ENCODE assay signal across 33 cellular contexts in genomic region chr16:88864521-88864920, GRCh38. TPM values are rescaled to one million over a fixed set of nuclear protein-coding genes. Genes with fewer than 3 reads are reported as not detected.
"Had no signal": no experiment of that assay in that cellular context is flagged by ENCODE, and none has a peak within 500 bp of the region (broad histone marks: within the 10 kb centered on the region; RNA-seq: fewer than 3 reads in every experiment).

No MANE protein-coding gene starts in this region.

- H3K4me3 Mint-ChIP-seq: activated CD4-positive, alpha-beta memory T cell treated with anti-CD3 and anti-CD28 coated beads for 36 hours; activated CD4-positive, alpha-beta T cell treated with anti-CD3 and anti-CD28 coated beads for 36 hours; activated CD4-positive, alpha-beta T cell treated with anti-CD3 and anti-CD28 coated beads, Interleukin-2, amount 10 ng/mL, durations not matched to agents 24 days and 14 days; activated CD8-positive, alpha-beta T cell treated with anti-CD3 and anti-CD28 coated beads, Interleukin-2, amount 10 ng/mL, durations not matched to agents 7 days and 5 days; activated naive CD4-positive, alpha-beta T cell treated with anti-CD3 and anti-CD28 coated beads for 36 hours; activated naive CD4-positive, alpha-beta T cell treated with anti-CD3 and anti-CD28 coated beads, Interleukin-2, amount 50 U/mL, for 24 hours; activated naive CD8-positive, alpha-beta T cell treated with anti-CD3 and anti-CD28 coated beads for 36 hours; activated naive CD8-positive, alpha-beta T cell treated with anti-CD3 and anti-CD28 coated beads, Interleukin-2, amount 50 U/mL, for 24 hours; activated T-cell treated with anti-CD3 and anti-CD28 coated beads, Interleukin-2, amount 50 U/mL, for 4 hours; activated T-helper 17 cell treated with anti-CD3 and anti-CD28 coated beads, Interleukin-2, amount 50 U/mL, for 72 hours; central memory CD8-positive, alpha-beta T cell; dendritic cell treated with granulocyte-macrophage colony-stimulating factor and Interleukin-4, amounts not matched to agents 40 ng/mL and 50 ng/mL, for 4 days; endodermal cell had no signal

- H3K4me1 ChIP-seq: ascending aorta, esophagus muscularis mucosa, foreskin keratinocyte, gastrocnemius medialis, heart left ventricle had no signal

- H3K4me3 ChIP-seq: adrenal gland, ascending aorta, coronary artery, dorsolateral prefrontal cortex, esophagus muscularis mucosa, gastrocnemius medialis, heart left ventricle had no signal

- ATAC-seq: activated CD4-positive, alpha-beta T cell treated with anti-CD3 and anti-CD28 coated beads for 36 hours; activated CD8-positive, alpha-beta T cell treated with anti-CD3 and anti-CD28 coated beads, Interleukin-2, amount 10 ng/mL, durations not matched to agents 7 days and 5 days; activated naive CD8-positive, alpha-beta T cell treated with anti-CD3 and anti-CD28 coated beads, Interleukin-2, amount 50 U/mL, for 24 hours; activated T-cell treated with anti-CD3 and anti-CD28 coated beads, Interleukin-2, amount 50 U/mL, for 4 hours; activated T-helper 17 cell treated with anti-CD3 and anti-CD28 coated beads, Interleukin-2, amount 50 U/mL, for 72 hours; foreskin keratinocyte; gastrocnemius medialis; heart left ventricle had no signal

- H3K27me3 ChIP-seq: adrenal gland, ascending aorta, dorsolateral prefrontal cortex, gastrocnemius medialis, heart left ventricle had no signal

- H3K27me3 Mint-ChIP-seq: activated CD4-positive, alpha-beta memory T cell treated with anti-CD3 and anti-CD28 coated beads for 36 hours; activated CD4-positive, alpha-beta T cell treated with anti-CD3 and anti-CD28 coated beads for 36 hours; activated naive CD4-positive, alpha-beta T cell treated with anti-CD3 and anti-CD28 coated beads, Interleukin-2, amount 50 U/mL, for 24 hours; activated naive CD8-positive, alpha-beta T cell treated with anti-CD3 and anti-CD28 coated beads for 36 hours; activated T-helper 17 cell treated with anti-CD3 and anti-CD28 coated beads, Interleukin-2, amount 50 U/mL, for 72 hours had no signal

- H3K27ac Mint-ChIP-seq: activated CD4-positive, alpha-beta memory T cell treated with anti-CD3 and anti-CD28 coated beads for 36 hours; activated CD4-positive, alpha-beta T cell treated with anti-CD3 and anti-CD28 coated beads for 36 hours; activated CD4-positive, alpha-beta T cell treated with anti-CD3 and anti-CD28 coated beads, Interleukin-2, amount 10 ng/mL, durations not matched to agents 24 days and 14 days; activated CD8-positive, alpha-beta T cell treated with anti-CD3 and anti-CD28 coated beads, Interleukin-2, amount 10 ng/mL, durations not matched to agents 7 days and 5 days; activated naive CD4-positive, alpha-beta T cell treated with anti-CD3 and anti-CD28 coated beads for 36 hours; activated naive CD4-positive, alpha-beta T cell treated with anti-CD3 and anti-CD28 coated beads, Interleukin-2, amount 50 U/mL, for 24 hours; activated naive CD8-positive, alpha-beta T cell treated with anti-CD3 and anti-CD28 coated beads for 36 hours; activated naive CD8-positive, alpha-beta T cell treated with anti-CD3 and anti-CD28 coated beads, Interleukin-2, amount 50 U/mL, for 24 hours; activated T-helper 17 cell treated with anti-CD3 and anti-CD28 coated beads, Interleukin-2, amount 50 U/mL, for 72 hours; dendritic cell treated with granulocyte-macrophage colony-stimulating factor and Interleukin-4, amounts not matched to agents 40 ng/mL and 50 ng/mL, for 4 days; endodermal cell had no signal

- H3K9me3 ChIP-seq: adrenal gland, ascending aorta, esophagus muscularis mucosa, gastrocnemius medialis, heart left ventricle had no signal

- DNase-seq: activated CD4-positive, alpha-beta memory T cell treated with anti-CD3 and anti-CD28 coated beads for 36 hours; activated CD4-positive, alpha-beta T cell treated with anti-CD3 and anti-CD28 coated beads for 36 hours; activated CD4-positive, alpha-beta T cell treated with anti-CD3 and anti-CD28 coated beads, Interleukin-2, amount 10 ng/mL, durations not matched to agents 24 days and 14 days; activated CD4-positive, CD25-positive, alpha-beta regulatory T cell; activated CD4-positive, CD25-positive, alpha-beta regulatory T cell treated with anti-CD3 and anti-CD28 coated beads, Interleukin-2, amount 50 U/mL, for 72 hours; activated CD8-positive, alpha-beta T cell treated with anti-CD3 and anti-CD28 coated beads, Interleukin-2, amount 10 ng/mL, durations not matched to agents 7 days and 5 days; activated effector memory CD4-positive, alpha-beta T cell treated with Interleukin-2 at 50 U/mL for 16 hours; activated naive CD4-positive, alpha-beta T cell treated with anti-CD3 and anti-CD28 coated beads for 36 hours; activated naive CD8-positive, alpha-beta T cell treated with anti-CD3 and anti-CD28 coated beads for 36 hours; activated naive CD8-positive, alpha-beta T cell treated with anti-CD3 and anti-CD28 coated beads, Interleukin-2, amount 50 U/mL, for 24 hours; activated T-cell treated with anti-CD3 and anti-CD28 coated beads, Interleukin-2, amount 50 U/mL, for 4 hours; adrenal gland; brain microvascular endothelial cell; dorsolateral prefrontal cortex; effector memory CD4-positive, alpha-beta T cell; endodermal cell; foreskin keratinocyte; gastrocnemius medialis; glutamatergic neuron; heart left ventricle; T-helper 2 cell had no signal

- H3K36me3 Mint-ChIP-seq: activated naive CD8-positive, alpha-beta T cell treated with anti-CD3 and anti-CD28 coated beads for 36 hours had no signal

- H3K9me3 Mint-ChIP-seq: activated CD4-positive, alpha-beta memory T cell treated with anti-CD3 and anti-CD28 coated beads for 36 hours; activated CD4-positive, alpha-beta T cell treated with anti-CD3 and anti-CD28 coated beads, Interleukin-2, amount 10 ng/mL, durations not matched to agents 24 days and 14 days; activated naive CD4-positive, alpha-beta T cell treated with anti-CD3 and anti-CD28 coated beads for 36 hours; activated naive CD4-positive, alpha-beta T cell treated with anti-CD3 and anti-CD28 coated beads, Interleukin-2, amount 50 U/mL, for 24 hours; activated naive CD8-positive, alpha-beta T cell treated with anti-CD3 and anti-CD28 coated beads for 36 hours; activated naive CD8-positive, alpha-beta T cell treated with anti-CD3 and anti-CD28 coated beads, Interleukin-2, amount 50 U/mL, for 24 hours; activated T-cell treated with anti-CD3 and anti-CD28 coated beads, Interleukin-2, amount 50 U/mL, for 4 hours; activated T-helper 17 cell treated with anti-CD3 and anti-CD28 coated beads, Interleukin-2, amount 50 U/mL, for 72 hours; central memory CD8-positive, alpha-beta T cell; dendritic cell treated with granulocyte-macrophage colony-stimulating factor and Interleukin-4, amounts not matched to agents 40 ng/mL and 50 ng/mL, for 4 days; endodermal cell had no signal

- H3K27ac ChIP-seq: adrenal gland, ascending aorta, brain microvascular endothelial cell, coronary artery, dorsolateral prefrontal cortex, esophagus muscularis mucosa, foreskin keratinocyte, gastrocnemius medialis, heart left ventricle had no signal

- H3K4me1 Mint-ChIP-seq: activated CD4-positive, alpha-beta T cell treated with anti-CD3 and anti-CD28 coated beads for 36 hours; activated CD4-positive, alpha-beta T cell treated with anti-CD3 and anti-CD28 coated beads, Interleukin-2, amount 10 ng/mL, durations not matched to agents 24 days and 14 days; activated naive CD4-positive, alpha-beta T cell treated with anti-CD3 and anti-CD28 coated beads, Interleukin-2, amount 50 U/mL, for 24 hours; activated naive CD8-positive, alpha-beta T cell treated with anti-CD3 and anti-CD28 coated beads for 36 hours; activated naive CD8-positive, alpha-beta T cell treated with anti-CD3 and anti-CD28 coated beads, Interleukin-2, amount 50 U/mL, for 24 hours; activated T-helper 17 cell treated with anti-CD3 and anti-CD28 coated beads, Interleukin-2, amount 50 U/mL, for 72 hours; central memory CD8-positive, alpha-beta T cell; endodermal cell had no signal

- FAIRE-seq: bronchial epithelial cell had no signal

RNA-seq across cellular contexts. Expression of gene PABPN1L, which starts 1.9 kb away (rescaled TPM):
- total RNA-seq: activated CD4-positive, alpha-beta memory T cell treated with anti-CD3 and anti-CD28 coated beads for 36 hours; activated CD4-positive, alpha-beta T cell treated with anti-CD3 and anti-CD28 coated beads for 36 hours; activated CD4-positive, alpha-beta T cell treated with anti-CD3 and anti-CD28 coated beads, Interleukin-2, amount 10 ng/mL, durations not matched to agents 24 days and 14 days; activated CD8-positive, alpha-beta T cell treated with anti-CD3 and anti-CD28 coated beads, Interleukin-2, amount 10 ng/mL, durations not matched to agents 7 days and 5 days; activated naive CD4-positive, alpha-beta T cell treated with anti-CD3 and anti-CD28 coated beads for 36 hours; activated naive CD8-positive, alpha-beta T cell treated with anti-CD3 and anti-CD28 coated beads for 36 hours; activated T-cell treated with anti-CD3 and anti-CD28 coated beads, Interleukin-2, amount 50 U/mL, for 4 hours; activated T-helper 17 cell treated with anti-CD3 and anti-CD28 coated beads, Interleukin-2, amount 50 U/mL, for 72 hours; ascending aorta; bronchial epithelial cell; cardiac septum; cerebellum; endodermal cell; epithelial cell of proximal tubule; esophagus muscularis mucosa; foreskin keratinocyte; gastrocnemius medialis; heart left ventricle; T-helper 1 cell treated with Interleukin-12 subunit alpha and Interleukin-12 subunit beta and Interleukin-4 antibody, amounts not matched to agents 30 ng/mL and 1 ng/mL, for 36 hours had no signal
- polyA plus RNA-seq: foreskin keratinocyte, heart left ventricle had no signal
